ENCODE assay signal across 21 cellular contexts in the genomic region with DNA sequence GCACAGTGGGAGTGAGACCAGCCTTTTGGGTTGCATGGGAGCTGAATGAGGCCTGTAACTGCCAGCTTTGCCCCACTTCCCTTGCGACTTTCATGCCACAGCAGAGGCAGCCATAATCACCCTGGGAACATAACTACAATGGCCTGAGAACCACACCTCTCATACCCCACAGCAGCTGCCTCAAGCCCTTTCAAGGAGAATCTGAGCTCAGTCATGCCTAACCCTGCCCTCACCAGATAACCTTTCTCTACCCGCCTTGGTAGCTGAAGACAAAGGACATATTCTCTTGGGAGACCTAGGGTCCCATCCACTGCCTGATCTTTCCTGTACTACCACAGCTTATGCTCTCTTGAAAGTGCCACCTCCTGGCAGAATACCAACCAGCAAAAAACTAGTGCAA.
"Had no signal": no experiment of that assay in that cellular context is flagged by ENCODE, and none has a peak within 500 bp of the region (broad histone marks: within the 10 kb centered on the region; RNA-seq: fewer than 3 reads in every experiment).

No MANE protein-coding gene starts in this region.

- H3K9me3 ChIP-seq: esophagus muscularis mucosa, gastrocnemius medialis, right lobe of liver, tibial artery had no signal

- H3K4me1 Mint-ChIP-seq: activated naive CD8-positive, alpha-beta T cell treated with anti-CD3 and anti-CD28 coated beads for 36 hours; central memory CD8-positive, alpha-beta T cell; stimulated activated effector memory CD8-positive, alpha-beta T cell treated with anti-CD3 and anti-CD28 coated beads, Interleukin-12 subunit alpha, Interleukin-12 subunit beta, amount 100 ng/mL, for 72 hours; stimulated activated naive CD8-positive, alpha-beta T cell treated with anti-CD3 and anti-CD28 coated beads, Interleukin-15, amount 100 ng/mL, for 72 hours had no signal

- H3K27me3 ChIP-seq: esophagus muscularis mucosa, gastrocnemius medialis, right lobe of liver, tibial artery had no signal

- H3K4me3 Mint-ChIP-seq: activated naive CD8-positive, alpha-beta T cell treated with anti-CD3 and anti-CD28 coated beads for 36 hours; activated T-cell treated with anti-CD3 and anti-CD28 coated beads, Interleukin-2, amount 50 U/mL, for 4 hours; central memory CD8-positive, alpha-beta T cell; natural killer cell treated with Interleukin-12 subunit alpha and Interleukin-12 subunit beta and Interleukin-15 and Interleukin-18, amount 100 ng/mL, for 72 hours; stimulated activated effector memory CD8-positive, alpha-beta T cell treated with anti-CD3 and anti-CD28 coated beads, Interleukin-12 subunit alpha, Interleukin-12 subunit beta, amount 100 ng/mL, for 72 hours; stimulated activated naive CD8-positive, alpha-beta T cell treated with anti-CD3 and anti-CD28 coated beads, Interleukin-15, amount 100 ng/mL, for 72 hours; WTC11 had no signal

- H3K27ac Mint-ChIP-seq: activated naive CD8-positive, alpha-beta T cell treated with anti-CD3 and anti-CD28 coated beads for 36 hours; natural killer cell treated with Interleukin-12 subunit alpha and Interleukin-12 subunit beta and Interleukin-15 and Interleukin-18, amount 100 ng/mL, for 72 hours; stimulated activated effector memory CD8-positive, alpha-beta T cell treated with anti-CD3 and anti-CD28 coated beads, Interleukin-12 subunit alpha, Interleukin-12 subunit beta, amount 100 ng/mL, for 72 hours; WTC11 had no signal

- H3K27ac ChIP-seq: esophagus muscularis mucosa, gastrocnemius medialis, right lobe of liver, skin epidermis, tibial artery had no signal

- H3K27me3 Mint-ChIP-seq: activated naive CD8-positive, alpha-beta T cell treated with anti-CD3 and anti-CD28 coated beads for 36 hours; central memory CD8-positive, alpha-beta T cell; natural killer cell treated with Interleukin-12 subunit alpha and Interleukin-12 subunit beta and Interleukin-15 and Interleukin-18, amount 100 ng/mL, for 72 hours; stimulated activated naive CD8-positive, alpha-beta T cell treated with anti-CD3 and anti-CD28 coated beads, Interleukin-15, amount 100 ng/mL, for 72 hours had no signal

- H3K4me1 ChIP-seq: esophagus muscularis mucosa, gastrocnemius medialis, right lobe of liver, tibial artery had no signal

- H3K36me3 ChIP-seq: esophagus muscularis mucosa, gastrocnemius medialis, right lobe of liver, tibial artery had no signal

- DNase-seq: activated CD8-positive, alpha-beta memory T cell treated with anti-CD3 and anti-CD28 coated beads for 24 hours; activated CD8-positive, alpha-beta memory T cell treated with anti-CD3 and anti-CD28 coated beads, Interleukin-2, amount 50 U/mL, for 4 hours; activated naive CD4-positive, alpha-beta T cell treated with Interleukin-2 at 50 U/mL for 16 hours; activated naive CD8-positive, alpha-beta T cell treated with anti-CD3 and anti-CD28 coated beads for 36 hours; activated T-cell treated with anti-CD3 and anti-CD28 coated beads, Interleukin-2, amount 50 U/mL, for 4 hours; effector memory CD4-positive, alpha-beta T cell; gastrocnemius medialis; hypothalamus; left cardiac atrium; midbrain; nucleus accumbens; right lobe of liver; stimulated activated CD4-positive, alpha-beta T cell treated with anti-CD3 and anti-CD28 coated beads, Interleukin-2, amount 100 ng/mL, for 24 hours; stimulated activated naive CD8-positive, alpha-beta T cell treated with anti-CD3 and anti-CD28 coated beads, Interleukin-15, amount 100 ng/mL, for 72 hours; tibial artery had no signal

- ATAC-seq: activated T-cell treated with anti-CD3 and anti-CD28 coated beads, Interleukin-2, amount 50 U/mL, for 4 hours; gastrocnemius medialis; left cardiac atrium; natural killer cell treated with Interleukin-12 subunit alpha and Interleukin-12 subunit beta and Interleukin-15 and Interleukin-18, amount 100 ng/mL, for 72 hours; right lobe of liver; stimulated activated effector memory CD8-positive, alpha-beta T cell treated with anti-CD3 and anti-CD28 coated beads, Interleukin-12 subunit alpha, Interleukin-12 subunit beta, amount 100 ng/mL, for 72 hours; stimulated activated naive CD8-positive, alpha-beta T cell treated with anti-CD3 and anti-CD28 coated beads, Interleukin-15, amount 100 ng/mL, for 72 hours; WTC11 had no signal

- H3K4me3 ChIP-seq: esophagus muscularis mucosa, gastrocnemius medialis, right lobe of liver, skin epidermis, tibial artery had no signal

- H3K36me3 Mint-ChIP-seq: activated naive CD8-positive, alpha-beta T cell treated with anti-CD3 and anti-CD28 coated beads for 36 hours; natural killer cell treated with Interleukin-12 subunit alpha and Interleukin-12 subunit beta and Interleukin-15 and Interleukin-18, amount 100 ng/mL, for 72 hours; stimulated activated effector memory CD8-positive, alpha-beta T cell treated with anti-CD3 and anti-CD28 coated beads, Interleukin-12 subunit alpha, Interleukin-12 subunit beta, amount 100 ng/mL, for 72 hours had no signal

- H3K9me3 Mint-ChIP-seq: activated naive CD8-positive, alpha-beta T cell treated with anti-CD3 and anti-CD28 coated beads for 36 hours had no signal
